1 cellular context compared by ENCODE assay signal in the genomic region with DNA sequence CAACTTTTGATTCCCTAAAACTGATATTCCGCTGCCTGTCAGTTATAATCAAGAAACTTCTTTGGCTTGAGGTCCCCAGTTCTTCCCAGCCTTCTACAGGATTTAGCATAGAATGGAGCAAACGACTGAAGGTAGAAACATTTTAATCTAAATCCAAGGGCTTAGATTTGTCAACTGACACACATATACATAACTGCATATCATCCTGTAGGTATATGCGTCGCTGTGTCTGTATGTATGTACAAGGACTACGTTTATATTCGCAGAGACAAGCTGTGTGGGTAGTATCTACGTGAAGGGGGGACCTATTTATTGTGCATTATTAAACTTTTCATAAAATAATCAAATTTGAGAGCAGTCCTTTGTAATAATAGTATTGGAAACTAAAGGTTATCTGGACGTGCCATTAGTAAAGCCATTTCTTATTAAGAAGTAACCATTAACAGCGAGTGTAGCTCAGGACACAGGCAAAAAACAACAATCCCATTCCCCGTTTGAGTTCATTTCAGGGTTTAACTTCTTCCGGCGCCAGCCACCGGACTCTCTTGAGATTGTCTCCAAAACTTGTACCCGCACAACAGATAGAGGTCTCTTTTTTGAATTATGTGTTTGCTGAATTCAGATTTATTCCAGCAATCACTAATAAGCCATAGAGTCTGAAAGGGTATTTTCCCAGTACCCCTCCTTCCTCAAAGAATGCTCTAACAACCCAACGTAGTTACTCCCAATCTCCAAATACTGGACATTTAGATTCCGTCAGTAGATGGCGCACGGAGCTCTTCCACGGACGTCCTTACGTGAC.
TF ChIP-seq lines count a peak whose summit lies in the region.

No MANE protein-coding gene starts in this region.

TF ChIP-seq in HepG2, 621 proteins besides CTCF, POLR2A, EP300 and RAD21 (continued from another document):
- TF ChIP-seq ZHX2 (IDR thresholded peaks at IDR 0.05; ENCODE audit: low read depth) (no peak), ZHX2 (CRISPR knock-in tag; IDR thresholded peaks at IDR 0.05; ENCODE audit: borderline replicate concordance) (no peak), ZBTB49 (CRISPR knock-in tag; IDR thresholded peaks at IDR 0.05; ENCODE audit: borderline replicate concordance) (no peak), PPARG (CRISPR knock-in tag; conservative IDR thresholded peaks at IDR 0.05) (no peak), NCOA2 (CRISPR knock-in tag; IDR thresholded peaks at IDR 0.05) (peak; percentile 35; the same call in 1 of the 2 replicates), MLLT10 (CRISPR knock-in tag; IDR thresholded peaks at IDR 0.05) (no peak), CREB1 (IDR thresholded peaks at IDR 0.05) (no peak), CREB1 (CRISPR knock-in tag; IDR thresholded peaks at IDR 0.05) (0 out of 2 replicates have a peak, but pooled peaks have one; percentile 21), ZFAT (CRISPR knock-in tag; conservative IDR thresholded peaks at IDR 0.05) (no peak), PTBP1 (IDR thresholded peaks at IDR 0.05; ENCODE audit: low read depth, low read length, poor library complexity, severe bottlenecking) (no peak), RXRB (CRISPR knock-in tag; IDR thresholded peaks at IDR 0.05; ENCODE audit: borderline replicate concordance) (peak; percentile 100), TRIM22 (IDR thresholded peaks at IDR 0.05) (no peak), ZNF772 (CRISPR knock-in tag; IDR thresholded peaks at IDR 0.05) (0 out of 2 replicates have a peak, but pooled peaks have one; percentile 22), ZFP91 (CRISPR knock-in tag; IDR thresholded peaks at IDR 0.05; ENCODE audit: borderline replicate concordance) (no peak)
- TF ChIP-seq, protein P1, sequence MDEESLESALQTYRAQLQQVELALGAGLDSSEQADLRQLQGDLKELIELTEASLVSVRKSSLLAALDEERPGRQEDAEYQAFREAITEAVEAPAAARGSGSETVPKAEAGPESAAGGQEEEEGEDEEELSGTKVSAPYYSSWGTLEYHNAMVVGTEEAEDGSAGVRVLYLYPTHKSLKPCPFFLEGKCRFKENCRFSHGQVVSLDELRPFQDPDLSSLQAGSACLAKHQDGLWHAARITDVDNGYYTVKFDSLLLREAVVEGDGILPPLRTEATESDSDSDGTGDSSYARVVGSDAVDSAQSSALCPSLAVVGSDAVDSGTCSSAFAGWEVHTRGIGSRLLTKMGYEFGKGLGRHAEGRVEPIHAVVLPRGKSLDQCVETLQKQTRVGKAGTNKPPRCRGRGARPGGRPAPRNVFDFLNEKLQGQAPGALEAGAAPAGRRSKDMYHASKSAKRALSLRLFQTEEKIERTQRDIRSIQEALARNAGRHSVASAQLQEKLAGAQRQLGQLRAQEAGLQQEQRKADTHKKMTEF (CRISPR knock-in tag; IDR thresholded peaks at IDR 0.05), result no peak
